Comparison of ENCODE assay signal across 26 cellular contexts in the genomic region with DNA sequence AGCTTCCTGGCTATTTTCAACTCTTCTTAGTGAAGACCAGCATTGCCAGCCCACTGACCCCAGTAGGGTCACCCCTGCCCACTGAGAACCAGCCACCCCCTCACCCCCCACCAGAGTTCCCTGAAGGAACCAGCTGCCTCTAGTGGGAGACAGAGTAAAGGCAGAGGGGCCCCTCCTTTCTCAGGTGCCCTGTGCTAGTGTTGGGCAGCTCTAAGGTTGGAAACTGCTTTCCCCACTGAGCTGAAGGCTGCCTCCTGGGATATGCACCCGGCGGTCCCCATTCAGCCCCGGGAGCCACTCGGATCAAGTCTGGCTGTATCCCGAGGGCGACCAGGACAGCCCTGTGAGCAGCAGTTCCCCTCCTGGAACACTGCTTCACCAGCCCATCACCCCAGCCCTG.
"Had no signal": no experiment of that assay in that cellular context is flagged by ENCODE, and none has a peak within 500 bp of the region (broad histone marks: within the 10 kb centered on the region; RNA-seq: fewer than 3 reads in every experiment).

No MANE protein-coding gene starts in this region.

- H3K4me1 ChIP-seq: left lung had no signal

- H3K27me3 ChIP-seq: brain microvascular endothelial cell, neutrophil, ovary, spleen had no signal

- H3K27ac ChIP-seq: brain microvascular endothelial cell, esophagus muscularis mucosa, left lung, neutrophil, ovary, spleen had no signal

- ATAC-seq: left lung; mucosa of descending colon; natural killer cell treated with Interleukin-12 subunit alpha and Interleukin-12 subunit beta and Interleukin-15 and Interleukin-18, amount 100 ng/mL, for 72 hours; right cardiac atrium; T-helper 17 cell; WTC11 had no signal

- H3K9me3 ChIP-seq: esophagus muscularis mucosa, left lung, mucosa of descending colon, neutrophil, ovary, spleen had no signal

- H3K36me3 ChIP-seq: brain microvascular endothelial cell, esophagus muscularis mucosa, left lung, neutrophil, ovary, spleen had no signal

- DNase-seq: activated CD4-positive, alpha-beta memory T cell treated with anti-CD3 and anti-CD28 coated beads, Interleukin-2, amount 10 ng/mL, durations not matched to agents 7 days and 5 days; activated CD4-positive, alpha-beta T cell treated with anti-CD3 and anti-CD28 coated beads for 1 hour; activated CD4-positive, alpha-beta T cell treated with anti-CD3 and anti-CD28 coated beads, Interleukin-2, amount 10 ng/mL, durations not matched to agents 7 days and 5 days; activated CD8-positive, alpha-beta memory T cell treated with anti-CD3 and anti-CD28 coated beads, Interleukin-2, amount 50 U/mL, for 48 hours; activated gamma-delta T cell; activated naive CD4-positive, alpha-beta T cell treated with anti-CD3 and anti-CD28 coated beads, Interleukin-2, amount 10 ng/mL, durations not matched to agents 7 days and 5 days; activated naive CD8-positive, alpha-beta T cell treated with anti-CD3 and anti-CD28 coated beads, Interleukin-2, amount 10 ng/mL, durations not matched to agents 7 days and 5 days; activated T-cell treated with anti-CD3 and anti-CD28 coated beads, Interleukin-2, amount 50 U/mL, for 24 hours; brain microvascular endothelial cell; central memory CD4-positive, alpha-beta T cell; foreskin melanocyte; mesendoderm; mucosa of descending colon; ovary; spleen; stimulated activated naive CD4-positive, alpha-beta T cell; T-helper 17 cell; T1000; trophoblast cell had no signal

- H3K4me3 ChIP-seq: esophagus muscularis mucosa, left lung, lung, mucosa of descending colon, ovary, spleen had no signal
